Comparison of ENCODE assay signal across 8 cellular contexts in the genomic region with DNA sequence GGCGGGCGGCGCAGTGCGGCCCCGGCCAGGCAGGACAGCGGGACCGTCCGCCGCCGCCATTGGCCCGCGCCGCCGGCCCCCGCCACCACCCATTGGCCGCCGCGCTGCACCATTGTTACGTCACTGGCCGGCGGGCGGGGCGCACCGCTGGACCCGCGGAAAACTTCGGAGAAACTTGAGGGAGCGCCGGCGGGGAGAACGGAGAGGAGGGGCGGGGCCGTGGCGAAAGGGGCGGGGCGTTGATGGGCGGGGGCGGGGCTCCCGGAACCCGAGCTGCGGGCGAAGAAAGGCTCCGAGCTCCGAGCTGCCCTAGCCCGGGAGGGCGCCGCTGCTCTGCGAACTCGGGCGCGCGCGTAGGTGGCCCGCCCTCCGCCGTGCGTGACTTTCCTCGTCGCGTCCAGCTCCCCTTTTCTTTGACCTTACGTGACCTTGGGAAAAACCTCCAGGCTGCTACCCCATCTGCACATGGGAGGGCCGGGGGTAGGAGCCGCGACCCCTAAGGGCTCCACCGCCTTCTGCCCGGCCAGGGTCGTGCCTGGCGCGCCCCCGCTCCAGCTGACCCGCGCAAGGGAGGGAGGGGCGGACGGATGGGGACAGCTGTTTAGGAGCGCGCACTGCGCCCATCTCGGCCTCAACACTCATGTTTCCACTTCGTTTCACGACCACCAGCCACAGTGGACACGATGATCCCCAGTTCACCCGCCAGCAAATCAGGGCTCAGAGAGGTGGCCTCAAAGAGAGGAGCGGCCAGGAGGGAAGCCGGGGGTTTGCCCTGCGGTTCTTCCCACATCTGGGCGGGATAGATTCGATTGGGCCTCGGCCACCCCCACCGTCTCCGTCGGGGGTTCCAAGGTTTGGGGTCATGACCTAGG. TPM values are rescaled to one million over a fixed set of nuclear protein-coding genes. Genes with fewer than 3 reads are reported as not detected.
DNase-seq lines count a peak whose midpoint lies in the region; ATAC-seq and TF ChIP-seq lines count a peak whose summit lies in the region.

A gene with protein sequence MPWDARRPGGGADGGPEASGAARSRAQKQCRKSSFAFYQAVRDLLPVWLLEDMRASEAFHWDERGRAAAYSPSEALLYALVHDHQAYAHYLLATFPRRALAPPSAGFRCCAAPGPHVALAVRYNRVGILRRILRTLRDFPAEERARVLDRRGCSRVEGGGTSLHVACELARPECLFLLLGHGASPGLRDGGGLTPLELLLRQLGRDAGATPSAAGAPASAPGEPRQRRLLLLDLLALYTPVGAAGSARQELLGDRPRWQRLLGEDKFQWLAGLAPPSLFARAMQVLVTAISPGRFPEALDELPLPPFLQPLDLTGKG (minus strand): TSS at position 33 of the 872 bp plus-strand sequence. CDS start 1,887 bp downstream, outside the sequence.

- TF ChIP-seq CTCF in GM12865 (IDR thresholded peaks at IDR 0.05; ENCODE audit: insufficient read depth, low read depth, low read length, missing control alignments) (no peak), left ventricle myocardium inferior (IDR thresholded peaks at IDR 0.05; ENCODE audit: borderline replicate concordance) (no peak), progenitor cell of endocrine pancreas (IDR thresholded peaks at IDR 0.05; ENCODE audit: unreplicated experiment) (peak; percentile 6), upper lobe of left lung (IDR thresholded peaks at IDR 0.05) (no peak)

- peaks cover 4% of the 10 kb centered on the region for H3K36me3 Mint-ChIP-seq in progenitor cell of endocrine pancreas (ENCODE audit: insufficient read depth)

- H3K27ac Mint-ChIP-seq in progenitor cell of endocrine pancreas = peak within 1 kb of the TSS; percentile 95

- H3K27me3 Mint-ChIP-seq in progenitor cell of endocrine pancreas = no peaks in the 10 kb centered on the region

- H3K27me3 ChIP-seq in left ventricle myocardium inferior (ENCODE audit: low read depth) = no peaks in the 10 kb centered on the region
- H3K27me3 ChIP-seq in upper lobe of left lung = no peaks in the 10 kb centered on the region

- ATAC-seq in HG02763 (IDR thresholded peaks at IDR 0.05; ENCODE audit: unreplicated experiment) = peak; percentile 79
- ATAC-seq in upper lobe of left lung (ENCODE audit: low FRiP score in 2 of 2) = peak; percentile 89 to 94

- H3K9me3 ChIP-seq in left ventricle myocardium inferior (replicated peaks) = no peaks in the 10 kb centered on the region
- no peaks in the 10 kb centered on the region for H3K9me3 ChIP-seq in upper lobe of left lung

- 6 to 9% methylated on average over 36 to 45 of the region's 91 CpGs for WGBS in upper lobe of left lung, 2 donors

- H3K27ac ChIP-seq in angular gyrus (ENCODE audit: low read depth, low read length) = peak within 1 kb of the TSS; percentile 91
- H3K27ac ChIP-seq in left ventricle myocardium inferior (replicated peaks) = peak within 1 kb of the TSS; percentile 94
- peak within 1 kb of the TSS; percentile 63 to 83 (median 81) for H3K27ac ChIP-seq in upper lobe of left lung

- TF ChIP-seq POLR2A in upper lobe of left lung (IDR thresholded peaks at IDR 0.05) = peak in 1 of 4 donors; percentile 60

- peak within 1 kb of the TSS; percentile 76 for H3K4me3 Mint-ChIP-seq in progenitor cell of endocrine pancreas (ENCODE audit: low read depth)

- H3K36me3 ChIP-seq in left ventricle myocardium inferior (peaks cover 22% of the 10 kb centered on the region), upper lobe of left lung (peaks cover 0 to 12% (median 6%) of the 10 kb centered on the region in 4 donors)

- H3K4me1 ChIP-seq in left ventricle myocardium inferior = peaks cover 54% of the 10 kb centered on the region
- peaks cover 8 to 20% (median 17%) of the 10 kb centered on the region in 4 donors for H3K4me1 ChIP-seq in upper lobe of left lung

- peaks cover 15% of the 10 kb centered on the region for H3K4me1 Mint-ChIP-seq in progenitor cell of endocrine pancreas (ENCODE audit: low read depth)

- peak within 1 kb of the TSS; percentile 68 for H3K4me3 ChIP-seq in GM12865 (ENCODE audit: low read depth, low read length)
- peak within 1 kb of the TSS; percentile 73 for H3K4me3 ChIP-seq in left ventricle myocardium inferior
- peak within 1 kb of the TSS; percentile 37 to 87 (median 78) for H3K4me3 ChIP-seq in upper lobe of left lung

- intact Hi-C loops in left ventricle myocardium inferior (cut with micrococcal nuclease) = no loop called here

- TF ChIP-seq EP300 in upper lobe of left lung (IDR thresholded peaks at IDR 0.05) = no peak

- peak; percentile 96 for DNase-seq in GM12865 (ENCODE audit: low read depth)
- DNase-seq in NCI-H146 (lab: John Stamatoyannopoulos, UW) = peak; percentile 83
- peak; percentile 74 to 91 (median 81) for DNase-seq in T-helper 2 cell
- peak; percentile 97 for DNase-seq in left ventricle myocardium inferior
- peak; percentile 93 for DNase-seq in progenitor cell of endocrine pancreas (ENCODE audit: low spot score, unreplicated experiment)
- peak; percentile 95 to 99 for DNase-seq in upper lobe of left lung

- no peaks in the 10 kb centered on the region for H3K9me3 Mint-ChIP-seq in progenitor cell of endocrine pancreas (ENCODE audit: low read depth)

RNA-seq across cellular contexts. Expression of the gene that starts here (rescaled TPM):
- total RNA-seq in left ventricle myocardium inferior = 158 TPM
- total RNA-seq in progenitor cell of endocrine pancreas = 24.5 and 26.5 TPM in 2 replicates
- 10 to 100 TPM; 21.0 to 99.9 (median 47.6) TPM for total RNA-seq in upper lobe of left lung

Comparison
In these comparisons a context has a peak if more than half of its experiments do, and no peak if none do; other contexts are left out.
1. Peak in every context shown above with its lines: DNase-seq, ATAC-seq, H3K4me3 ChIP-seq and H3K27ac ChIP-seq.